13 cellular contexts compared by ENCODE assay signal in the genomic region with DNA sequence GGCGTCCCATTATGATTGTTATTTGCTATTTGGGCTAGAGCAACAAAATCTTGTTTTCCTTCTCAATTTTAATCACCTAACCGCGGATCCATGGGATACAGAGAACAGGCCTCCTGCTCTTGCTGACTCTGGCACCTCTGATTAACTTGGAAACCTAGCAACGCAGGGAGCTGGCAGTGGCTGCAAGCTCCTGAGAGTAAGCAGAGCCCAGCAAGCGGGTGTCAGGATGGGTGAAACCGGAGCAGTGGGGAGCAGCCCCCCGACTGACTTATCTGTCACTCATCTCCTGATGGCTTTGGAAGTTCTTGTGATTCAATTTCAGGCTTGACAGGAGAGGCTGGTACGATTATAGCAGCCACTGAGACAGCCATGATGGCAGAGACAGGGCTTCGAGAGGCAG.
"Had no signal": no experiment of that assay in that cellular context is flagged by ENCODE, and none has a peak within 500 bp of the region (broad histone marks: within the 10 kb centered on the region; RNA-seq: fewer than 3 reads in every experiment).

No MANE protein-coding gene starts in this region.

- H3K4me1 Mint-ChIP-seq: activated naive CD8-positive, alpha-beta T cell treated with anti-CD3 and anti-CD28 coated beads for 36 hours; naive thymus-derived CD4-positive, alpha-beta T cell had no signal

- H3K9me3 Mint-ChIP-seq: activated naive CD8-positive, alpha-beta T cell treated with anti-CD3 and anti-CD28 coated beads for 36 hours; activated T-cell treated with anti-CD3 and anti-CD28 coated beads, Interleukin-2, amount 50 U/mL, for 24 hours; naive thymus-derived CD4-positive, alpha-beta T cell; type B pancreatic cell had no signal

- DNase-seq: activated CD4-positive, alpha-beta T cell treated with anti-CD3 and anti-CD28 coated beads, Interleukin-2, amount 50 U/mL, for 4 hours; activated CD4-positive, CD25-positive, alpha-beta regulatory T cell treated with anti-CD3 and anti-CD28 coated beads, Interleukin-2, amount 50 U/mL, for 72 hours; activated effector memory CD4-positive, alpha-beta T cell treated with anti-CD3 and anti-CD28 coated beads, Interleukin-2, amount 50 U/mL, for 16 hours; activated naive CD8-positive, alpha-beta T cell treated with anti-CD3 and anti-CD28 coated beads for 36 hours; activated T-cell treated with anti-CD3 and anti-CD28 coated beads, Interleukin-2, amount 50 U/mL, for 24 hours; colonic mucosa; naive thymus-derived CD4-positive, alpha-beta T cell; stimulated activated CD4-positive, alpha-beta T cell treated with anti-CD3 and anti-CD28 coated beads, Interleukin-2, amount 100 ng/mL, for 24 hours; stimulated activated naive CD4-positive, alpha-beta T cell had no signal

- H3K4me3 ChIP-seq: breast epithelium, colonic mucosa, lung had no signal

- H3K9me3 ChIP-seq: breast epithelium, colonic mucosa had no signal

- H3K27ac ChIP-seq: colonic mucosa had no signal

- H3K4me1 ChIP-seq: colonic mucosa had no signal

- H3K27ac Mint-ChIP-seq: activated naive CD8-positive, alpha-beta T cell treated with anti-CD3 and anti-CD28 coated beads for 36 hours; activated T-cell treated with anti-CD3 and anti-CD28 coated beads, Interleukin-2, amount 50 U/mL, for 24 hours; naive thymus-derived CD4-positive, alpha-beta T cell; type B pancreatic cell had no signal

- H3K27me3 Mint-ChIP-seq: activated naive CD8-positive, alpha-beta T cell treated with anti-CD3 and anti-CD28 coated beads for 36 hours; activated T-cell treated with anti-CD3 and anti-CD28 coated beads, Interleukin-2, amount 50 U/mL, for 24 hours; naive thymus-derived CD4-positive, alpha-beta T cell had no signal

- ATAC-seq: naive thymus-derived CD4-positive, alpha-beta T cell; sciatic nerve had no signal

- H3K36me3 ChIP-seq: breast epithelium, colonic mucosa had no signal

- H3K36me3 Mint-ChIP-seq: activated naive CD8-positive, alpha-beta T cell treated with anti-CD3 and anti-CD28 coated beads for 36 hours; type B pancreatic cell had no signal

- H3K27me3 ChIP-seq: breast epithelium, colonic mucosa had no signal

- H3K4me3 Mint-ChIP-seq: activated naive CD8-positive, alpha-beta T cell treated with anti-CD3 and anti-CD28 coated beads for 36 hours; activated T-cell treated with anti-CD3 and anti-CD28 coated beads, Interleukin-2, amount 50 U/mL, for 24 hours; naive thymus-derived CD4-positive, alpha-beta T cell; type B pancreatic cell had no signal
